In genomic region chr19:15330801-15331418, GRCh38 we compare ENCODE assay signal across 8 cellular contexts. TPM values are rescaled to one million over a fixed set of nuclear protein-coding genes. Genes with fewer than 3 reads are reported as not detected.
DNase-seq lines count a peak whose midpoint lies in the region; ATAC-seq and FAIRE-seq lines count a peak whose summit lies in the region.

No MANE protein-coding gene starts in this region.

- no peak overlapping the region for H3K27ac ChIP-seq in ectodermal cell (ENCODE audit: insufficient read depth, low read depth, low read length, poor library complexity, severe bottlenecking)

- H3K36me3 ChIP-seq in ectodermal cell (ENCODE audit: control insufficient read depth, insufficient read depth, low read length) = no peaks in the 10 kb centered on the region
- no peaks in the 10 kb centered on the region for H3K36me3 ChIP-seq in mucosa of stomach (ENCODE audit: control insufficient read depth, insufficient read depth, low read length)

- H3K9ac ChIP-seq in mucosa of stomach (ENCODE audit: low read length) = peak overlapping the region; percentile 89

- H3K4me3 ChIP-seq in ectodermal cell (ENCODE audit: insufficient read depth, low read depth, low read length) (peak overlapping the region; percentile 95), mucosa of stomach (ENCODE audit: low read length) (peak overlapping the region; percentile 90)

- peaks cover 6% of the 10 kb centered on the region for H3K4me1 ChIP-seq in ectodermal cell (ENCODE audit: control insufficient read depth, insufficient read depth, low read length)
- peaks cover 30% of the 10 kb centered on the region for H3K4me1 ChIP-seq in mucosa of stomach (ENCODE audit: control insufficient read depth, insufficient read depth, low read length)

- DNase-seq in GM19239 (ENCODE audit: insufficient read length, low spot score) (no peak), RCC 7860 (ENCODE audit: low spot score) (peak; percentile 52), NCI-H2081 (lab: John Stamatoyannopoulos, UW) (no peak), COLO668 (lab: John Stamatoyannopoulos, UW; ENCODE audit: unreplicated experiment) (no peak)

- ATAC-seq in HG03139 (IDR thresholded peaks at IDR 0.05; ENCODE audit: unreplicated experiment) = no peak
- no peak for ATAC-seq in GM21737 (IDR thresholded peaks at IDR 0.05; ENCODE audit: unreplicated experiment)

- H3K27me3 ChIP-seq in ectodermal cell (ENCODE audit: control insufficient read depth, insufficient read depth, low read length, poor library complexity, severe bottlenecking) (no peaks in the 10 kb centered on the region), mucosa of stomach (ENCODE audit: control insufficient read depth, insufficient read depth, low read length) (no peaks in the 10 kb centered on the region)

- WGBS in ectodermal cell, 2 experiments = 7 to 8% methylated on average over 17 of the region's 17 CpGs

- no peaks in the 10 kb centered on the region for H3K9me3 ChIP-seq in ectodermal cell (ENCODE audit: control insufficient read depth, low read length)
- no peaks in the 10 kb centered on the region for H3K9me3 ChIP-seq in mucosa of stomach (ENCODE audit: control insufficient read depth, low read length)

- FAIRE-seq in GM19239 (lab: Jason Lieb, UNC) = peak; percentile 55
- FAIRE-seq in RCC 7860 (lab: Jason Lieb, UNC) = no peak

RNA-seq across cellular contexts. Expression of gene BRD4, which starts 1.4 kb away (rescaled TPM):
- polyA plus RNA-seq in ectodermal cell (2013, experiment 1 of 4) = 103 TPM
- 100 TPM for polyA plus RNA-seq in ectodermal cell (2013, experiment 2 of 4)
- 71.5 TPM for polyA plus RNA-seq in ectodermal cell (2013, experiment 3 of 4)
- polyA plus RNA-seq in ectodermal cell (2013, experiment 4 of 4) = 79.4 TPM

RNA-seq across cellular contexts. Expression of gene AKAP8, which starts 48.7 kb away (rescaled TPM):
- polyA plus RNA-seq in ectodermal cell (2013, experiment 1 of 4) = 26.3 TPM
- polyA plus RNA-seq in ectodermal cell (2013, experiment 2 of 4) = 26.6 TPM
- polyA plus RNA-seq in ectodermal cell (2013, experiment 3 of 4) = 21.4 TPM
- 20.3 TPM for polyA plus RNA-seq in ectodermal cell (2013, experiment 4 of 4)
